In genomic region chrX:147920161-147920666, GRCh38 we compare ENCODE assay signal across 28 cellular contexts. TPM values are rescaled to one million over a fixed set of nuclear protein-coding genes. Genes with fewer than 3 reads are reported as not detected.
A peak's percentile ranks its signal among the peaks of the same experiment; 100 is the strongest.
DNase-seq lines count a peak whose midpoint lies in the region; TF ChIP-seq lines count a peak whose summit lies in the region.
"Had no signal": no experiment of that assay in that cellular context is flagged by ENCODE, and none has a peak within 500 bp of the region (broad histone marks: within the 10 kb centered on the region; RNA-seq: fewer than 3 reads in every experiment).

No MANE protein-coding gene starts in this region.

- H3K27me3 Mint-ChIP-seq in endodermal cell (ENCODE audit: insufficient read depth), result no peaks in the 10 kb centered on the region
- H3K27me3 Mint-ChIP-seq in activated naive CD4-positive, alpha-beta T cell treated with anti-CD3 and anti-CD28 coated beads for 36 hours (ENCODE audit: low read depth), result no peaks in the 10 kb centered on the region
- H3K27me3 Mint-ChIP-seq: activated B cell treated with CpG ODN at 0.5 μM for 24 hours; activated CD8-positive, alpha-beta T cell treated with anti-CD3 and anti-CD28 coated beads for 36 hours; naive thymus-derived CD4-positive, alpha-beta T cell had no signal

- WGBS in endodermal cell (ENCODE audit: insufficient coverage in 1 of 2, insufficient read length in 1 of 2), 2 experiments, result 80 to 84% methylated on average over 1 to 2 of the region's 3 CpGs
- no CpG with 5 or more reads among the region's 3 CpGs for WGBS in trophoblast cell (ENCODE audit: extremely low coverage, insufficient coverage, insufficient read length)

- no peak overlapping the region for H2BK120ac ChIP-seq in trophoblast cell (ENCODE audit: insufficient read depth, low read length, poor library complexity)

- H2BK5ac ChIP-seq in trophoblast cell (ENCODE audit: low read depth, low read length, poor library complexity), result no peak overlapping the region

- H4K8ac ChIP-seq in trophoblast cell (ENCODE audit: low read depth, low read length), result no peak overlapping the region

- H3K4me2 ChIP-seq in trophoblast cell (ENCODE audit: low read length), result no peak overlapping the region
- H3K4me2 ChIP-seq: KMS-11, PC-9 had no signal

- H3K79me1 ChIP-seq in trophoblast cell (ENCODE audit: low read length), result no peaks in the 10 kb centered on the region

- no peaks in the 10 kb centered on the region for H3K36me3 Mint-ChIP-seq in endodermal cell (ENCODE audit: low read depth)
- no peaks in the 10 kb centered on the region for H3K36me3 Mint-ChIP-seq in activated naive CD4-positive, alpha-beta T cell treated with anti-CD3 and anti-CD28 coated beads for 36 hours (ENCODE audit: low read depth)
- H3K36me3 Mint-ChIP-seq: mesothelial cell of epicardium had no signal

- no peaks in the 10 kb centered on the region for H3K4me1 ChIP-seq in endodermal cell (ENCODE audit: control insufficient read depth, insufficient read depth, low read length)
- no peaks in the 10 kb centered on the region for H3K4me1 ChIP-seq in trophoblast cell (ENCODE audit: control insufficient read depth in 1 of 2, insufficient read depth in 2 of 2, low read length in 2 of 2)
- H3K4me1 ChIP-seq: body of pancreas, right atrium auricular region had no signal

- no peaks in the 10 kb centered on the region for H3K27me3 ChIP-seq in endodermal cell (ENCODE audit: control insufficient read depth, insufficient read depth, low read length, poor library complexity, severe bottlenecking)
- H3K27me3 ChIP-seq in trophoblast cell (ENCODE audit: insufficient read depth, low read length), result no peaks in the 10 kb centered on the region
- H3K27me3 ChIP-seq in MG63, result no peaks in the 10 kb centered on the region
- H3K27me3 ChIP-seq: body of pancreas, ovary, right atrium auricular region, stomach, thyroid gland had no signal

- H2AK5ac ChIP-seq in trophoblast cell (ENCODE audit: low read length), result no peak overlapping the region

- TF ChIP-seq CTCF in endodermal cell (conservative IDR thresholded peaks at IDR 0.05), result no peak

- intact Hi-C loops in activated naive CD4-positive, alpha-beta T cell treated with anti-CD3 and anti-CD28 coated beads for 36 hours (cut with micrococcal nuclease), result no loop called here

- H3K4me3 ChIP-seq in endodermal cell (ENCODE audit: low read length) (no peak overlapping the region), trophoblast cell (ENCODE audit: low read depth, low read length) (no peak overlapping the region), MG63 (no peak overlapping the region)
- H3K4me3 ChIP-seq: body of pancreas, dorsolateral prefrontal cortex, left ventricle myocardium inferior, ovary, PC-9, right atrium auricular region, stomach, thyroid gland had no signal

- H3K18ac ChIP-seq in trophoblast cell (ENCODE audit: low read length), result no peak overlapping the region

- H3K14ac ChIP-seq in trophoblast cell (ENCODE audit: low read length), result no peak overlapping the region

- H3K23ac ChIP-seq in trophoblast cell (ENCODE audit: low read length), result no peak overlapping the region

- peaks cover 2% of the 10 kb centered on the region for H3K79me2 ChIP-seq in trophoblast cell (ENCODE audit: control insufficient read depth, insufficient read depth, low read length, poor library complexity)

- H2AFZ ChIP-seq in trophoblast cell (ENCODE audit: insufficient read depth, low read length, poor library complexity), result no peak overlapping the region
- H2AFZ ChIP-seq: PC-9 had no signal

- DNase-seq in NCI-H82 (lab: John Stamatoyannopoulos, UW), result peak; percentile 42
- no peak for DNase-seq in NCI-H82 treated with DMSO at 0.1 percent for 48 hours (lab: John Stamatoyannopoulos, UW; ENCODE audit: unreplicated experiment)
- peak; percentile 26 for DNase-seq in LHCN-M2 (ENCODE audit: low read depth)
- DNase-seq in endodermal cell, result no peak
- peak; percentile 43 to 85 for DNase-seq in trophoblast cell
- no peak for DNase-seq in activated naive CD4-positive, alpha-beta T cell treated with anti-CD3 and anti-CD28 coated beads for 36 hours
- DNase-seq in effector CD8-positive, alpha-beta T cell (lab: John Stamatoyannopoulos, UW), result no peak
- DNase-seq in MG63, result no peak
- DNase-seq: activated B cell treated with CpG ODN at 0.5 μM for 24 hours; activated CD8-positive, alpha-beta T cell treated with anti-CD3 and anti-CD28 coated beads for 36 hours; activated effector memory CD4-positive, alpha-beta T cell treated with anti-CD3 and anti-CD28 coated beads, Interleukin-2, amount 50 U/mL, for 16 hours; body of pancreas; dorsolateral prefrontal cortex; H9; left ventricle myocardium inferior; naive thymus-derived CD4-positive, alpha-beta T cell; NCI-H146; NCI-H510A treated with DMSO at 0.1 percent for 48 hours; ovary; PC-9; stimulated activated CD4-positive, alpha-beta T cell treated with anti-CD3 and anti-CD28 coated beads, Interleukin-2, amount 100 ng/mL, for 24 hours; stomach; SW 1271; T1000; thyroid gland had no signal

- H3K27ac ChIP-seq in endodermal cell (ENCODE audit: low read depth, low read length), result no peak overlapping the region
- H3K27ac ChIP-seq in trophoblast cell (ENCODE audit: low read depth, low read length), result no peak overlapping the region
- H3K27ac ChIP-seq: body of pancreas, dorsolateral prefrontal cortex, KMS-11, left ventricle myocardium inferior, ovary, PC-9, right atrium auricular region, stomach, thyroid gland had no signal

- no peak overlapping the region for H3K4ac ChIP-seq in trophoblast cell (ENCODE audit: low read depth, low read length)

- no peak overlapping the region for H2BK12ac ChIP-seq in trophoblast cell (ENCODE audit: low read length)

- no peak overlapping the region for H4K12ac ChIP-seq in trophoblast cell (ENCODE audit: low read depth, low read length)

- H3K27ac Mint-ChIP-seq in endodermal cell, result peak overlapping the region; percentile 24
- H3K27ac Mint-ChIP-seq in activated naive CD4-positive, alpha-beta T cell treated with anti-CD3 and anti-CD28 coated beads for 36 hours, result no peak overlapping the region
- H3K27ac Mint-ChIP-seq: activated B cell treated with CpG ODN at 0.5 μM for 24 hours; activated CD8-positive, alpha-beta T cell treated with anti-CD3 and anti-CD28 coated beads for 36 hours; H9; mesothelial cell of epicardium had no signal

- H3K9me3 Mint-ChIP-seq in endodermal cell, result peaks cover 21% of the 10 kb centered on the region
- no peaks in the 10 kb centered on the region for H3K9me3 Mint-ChIP-seq in activated naive CD4-positive, alpha-beta T cell treated with anti-CD3 and anti-CD28 coated beads for 36 hours
- H3K9me3 Mint-ChIP-seq: activated B cell treated with CpG ODN at 0.5 μM for 24 hours; activated CD8-positive, alpha-beta T cell treated with anti-CD3 and anti-CD28 coated beads for 36 hours; naive thymus-derived CD4-positive, alpha-beta T cell had no signal

- H3K9ac ChIP-seq in endodermal cell (ENCODE audit: extremely low read depth, low read length, poor library complexity, severe bottlenecking), result no peak overlapping the region
- H3K9ac ChIP-seq in trophoblast cell (ENCODE audit: low read length), result no peak overlapping the region
- H3K9ac ChIP-seq: KMS-11 had no signal

- H3K4me1 Mint-ChIP-seq in endodermal cell, result peaks cover 25% of the 10 kb centered on the region
- H3K4me1 Mint-ChIP-seq in activated naive CD4-positive, alpha-beta T cell treated with anti-CD3 and anti-CD28 coated beads for 36 hours (ENCODE audit: low read depth), result peaks cover 50% of the 10 kb centered on the region

- CTCF ChIA-PET in activated naive CD4-positive, alpha-beta T cell treated with anti-CD3 and anti-CD28 coated beads for 36 hours (lab: Charles Lee), result no interaction called here

- peaks cover 2% of the 10 kb centered on the region for H3K36me3 ChIP-seq in endodermal cell (ENCODE audit: control insufficient read depth, insufficient read depth, low read length)
- no peaks in the 10 kb centered on the region for H3K36me3 ChIP-seq in trophoblast cell (ENCODE audit: control insufficient read depth in 1 of 2, insufficient read depth in 2 of 2, low read length in 2 of 2)
- no peaks in the 10 kb centered on the region for H3K36me3 ChIP-seq in MG63
- H3K36me3 ChIP-seq: left ventricle myocardium inferior, ovary, right atrium auricular region, stomach, thyroid gland had no signal

- H3K9me3 ChIP-seq in endodermal cell (ENCODE audit: control insufficient read depth, low read length), result no peaks in the 10 kb centered on the region
- H3K9me3 ChIP-seq in trophoblast cell (ENCODE audit: insufficient read depth, low read depth, low read length), result no peaks in the 10 kb centered on the region
- H3K9me3 ChIP-seq in MG63, result no peaks in the 10 kb centered on the region
- H3K9me3 ChIP-seq: body of pancreas, left ventricle myocardium inferior, ovary, right atrium auricular region, stomach, thyroid gland had no signal

- H3K4me3 Mint-ChIP-seq in endodermal cell, result no peak overlapping the region
- H3K4me3 Mint-ChIP-seq in activated naive CD4-positive, alpha-beta T cell treated with anti-CD3 and anti-CD28 coated beads for 36 hours, result no peak overlapping the region
- H3K4me3 Mint-ChIP-seq: activated B cell treated with CpG ODN at 0.5 μM for 24 hours; activated CD8-positive, alpha-beta T cell treated with anti-CD3 and anti-CD28 coated beads for 36 hours; H9; mesothelial cell of epicardium had no signal

- H4K91ac ChIP-seq in trophoblast cell (ENCODE audit: low read depth, low read length), result no peak overlapping the region

RNA-seq across cellular contexts. Expression of gene FMR1, which starts 8.5 kb away (rescaled TPM):
- total RNA-seq in LHCN-M2 (2014; rRNA removed) (20.6 and 26.9 TPM in 2 replicates), endodermal cell (10 to 100 TPM; 55.4 to 59.1 TPM)
- polyA plus RNA-seq in LHCN-M2 (2012), result 15.9 TPM
- polyA plus RNA-seq in endodermal cell (2013, experiment 1 of 2), result 49.0 TPM
- polyA plus RNA-seq in endodermal cell (2013, experiment 2 of 2), result 43.7 TPM
- 75.8 and 77.2 TPM in 2 replicates for polyA plus RNA-seq in trophoblast cell (2013)
- total RNA-seq in activated naive CD4-positive, alpha-beta T cell treated with anti-CD3 and anti-CD28 coated beads for 36 hours, result 10 to 100 TPM; 24.5 to 25.7 TPM
- 20.3 and 42.7 TPM in 2 replicates for total RNA-seq in MG63 (2014; rRNA removed; shearing (Covaris generic); ENCODE audit: low replicate concordance)

Comparison
In these comparisons a context has a peak if more than half of its experiments do, and no peak if none do; other contexts are left out.
1. DNase-seq: peak in NCI-H82 (single experiment), LHCN-M2 (single experiment) and trophoblast cell (2 of 2); none in NCI-H82 treated with DMSO at 0.1 percent for 48 hours (single experiment), endodermal cell (single experiment), activated naive CD4-positive, alpha-beta T cell treated with anti-CD3 and anti-CD28 coated beads for 36 hours (single experiment), effector CD8-positive, alpha-beta T cell (single experiment) and MG63 (single experiment).